26 cellular contexts compared by ENCODE assay signal in the genomic region with DNA sequence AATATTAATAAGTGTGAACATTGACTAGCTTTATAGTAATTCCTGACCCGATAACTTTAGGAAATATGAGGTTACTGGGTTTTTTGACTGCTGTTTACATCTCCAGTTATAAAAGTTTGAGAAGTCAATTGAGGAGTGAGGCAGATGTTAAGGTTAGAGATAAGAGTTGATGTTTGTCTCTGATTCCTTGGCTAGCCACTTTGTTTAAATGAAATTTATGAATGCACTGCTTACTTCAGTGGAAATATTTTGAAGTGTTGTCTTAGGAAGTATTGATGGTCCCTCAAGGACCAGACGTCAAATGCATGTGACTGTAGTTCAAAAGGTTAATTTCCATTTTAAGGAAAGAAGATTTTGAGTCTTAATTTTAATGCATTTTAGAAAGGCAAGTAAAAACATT.
"Had no signal": no experiment of that assay in that cellular context is flagged by ENCODE, and none has a peak within 500 bp of the region (broad histone marks: within the 10 kb centered on the region; RNA-seq: fewer than 3 reads in every experiment).

No MANE protein-coding gene starts in this region.

- H3K4me3 ChIP-seq: left ventricle myocardium inferior, lung, mucosa of descending colon, ovary, right atrium auricular region, right lobe of liver, smooth muscle cell, suprapubic skin, thoracic aorta, tibial artery, upper lobe of right lung had no signal

- H3K27me3 ChIP-seq: ovary, right atrium auricular region, right lobe of liver, suprapubic skin, tibial artery, upper lobe of right lung had no signal

- H3K9me3 ChIP-seq: left ventricle myocardium inferior, mucosa of descending colon, ovary, right atrium auricular region, right lobe of liver, suprapubic skin, thoracic aorta, tibial artery, upper lobe of right lung had no signal

- H3K36me3 ChIP-seq: ovary had no signal

- ATAC-seq: left colon; mucosa of descending colon; naive thymus-derived CD4-positive, alpha-beta T cell; natural killer cell treated with Interleukin-12 subunit alpha and Interleukin-12 subunit beta and Interleukin-15 and Interleukin-18, amount 100 ng/mL, for 72 hours; right lobe of liver; stimulated activated memory B cell treated with anti-CD40 and anti-IgM and Interleukin-4, amounts not matched to agents 10 μg/mL and 1 μg/mL and 100 μg/mL, for 72 hours; upper lobe of right lung had no signal

- H3K4me2 ChIP-seq: smooth muscle cell had no signal

- H3K4me1 ChIP-seq: left ventricle myocardium inferior, right atrium auricular region, right lobe of liver, suprapubic skin, tibial artery, upper lobe of right lung had no signal

- FAIRE-seq: islet of Langerhans, kidney, urothelium cell line had no signal

- DNase-seq: hypothalamus; immature natural killer cell; kidney; left colon; left ventricle myocardium inferior; midbrain; mucosa of descending colon; naive thymus-derived CD4-positive, alpha-beta T cell; ovary; right lobe of liver; stimulated activated CD4-positive, alpha-beta T cell treated with anti-CD3 and anti-CD28 coated beads, Interleukin-1b, Interleukin-23, amount 100 ng/mL, for 48 hours; stimulated activated CD4-positive, alpha-beta T cell treated with anti-CD3 and anti-CD28 coated beads, Interleukin-2, amount 100 ng/mL, for 48 hours; stimulated activated CD4-positive, alpha-beta T cell treated with anti-CD3 and anti-CD28 coated beads, Interleukin-4, amount 100 ng/mL, for 4 hours; stimulated activated CD8-positive, alpha-beta memory T cell treated with anti-CD3 and anti-CD28 coated beads, Interleukin-4, amount 100 ng/mL, for 48 hours; tibial artery; trophoblast cell; upper lobe of right lung had no signal

- H3K27ac ChIP-seq: left ventricle myocardium inferior, ovary, right atrium auricular region, right lobe of liver, suprapubic skin, thoracic aorta, tibial artery, upper lobe of right lung had no signal
